Comparison of ENCODE assay signal across 20 cellular contexts in the genomic region with DNA sequence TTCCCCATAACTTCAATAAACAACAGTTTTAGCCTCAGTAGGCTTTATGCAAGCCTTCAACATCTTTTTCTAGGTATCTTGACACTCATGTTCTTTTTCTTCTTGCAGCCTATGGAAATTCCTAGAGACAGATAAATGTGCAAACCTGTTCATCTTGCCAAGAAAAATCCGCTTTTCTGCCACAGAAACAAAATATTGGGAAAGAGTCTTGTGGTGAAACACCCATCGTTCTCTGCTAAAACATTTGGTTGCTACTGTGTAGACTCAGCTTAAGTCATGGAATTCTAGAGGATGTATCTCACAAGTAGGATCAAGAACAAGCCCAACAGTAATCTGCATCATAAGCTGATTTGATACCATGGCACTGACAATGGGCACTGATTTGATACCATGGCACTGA.
DNase-seq lines count a peak whose midpoint lies in the region; ATAC-seq and TF ChIP-seq lines count a peak whose summit lies in the region.
"Had no signal": no experiment of that assay in that cellular context is flagged by ENCODE, and none has a peak within 500 bp of the region (broad histone marks: within the 10 kb centered on the region; RNA-seq: fewer than 3 reads in every experiment).

No MANE protein-coding gene starts in this region.

- no peaks in the 10 kb centered on the region for H3K27me3 ChIP-seq in osteoblast (ENCODE audit: insufficient read depth, low read length)

- TF ChIP-seq CTCF in AG10803 (conservative IDR thresholded peaks at IDR 0.05; ENCODE audit: low read length) (no peak), activated B cell treated with CpG ODN at 0.5 μM for 24 hours (IDR thresholded peaks at IDR 0.05) (no peak), fibroblast of mammary gland (conservative IDR thresholded peaks at IDR 0.05; ENCODE audit: control insufficient read depth, insufficient read depth, low read depth, low read length) (no peak), osteoblast (IDR thresholded peaks at IDR 0.05; ENCODE audit: extremely low read depth, low read depth, low read length) (no peak), GM13976 (IDR thresholded peaks at IDR 0.05; ENCODE audit: borderline replicate concordance, control extremely low read depth, extremely low read depth, insufficient read depth, missing control alignments) (no peak)

- in situ Hi-C loops in GM13976 (cut with MboI; ENCODE audit: low sequenced_read_pairs, unreplicated experiment) = no loop called here

- no peaks in the 10 kb centered on the region for H3K9me3 ChIP-seq in osteoblast (ENCODE audit: low read depth, low read length)
- H3K9me3 ChIP-seq: SK-N-SH had no signal

- H4K20me1 ChIP-seq in osteoblast (ENCODE audit: insufficient read depth, low read length) = no peaks in the 10 kb centered on the region

- no peak overlapping the region for H3K4me3 Mint-ChIP-seq in activated B cell treated with CpG ODN at 0.5 μM for 24 hours

- H2AFZ ChIP-seq in osteoblast (ENCODE audit: low read length) = no peak overlapping the region

- peak overlapping the region; percentile 98 for H3K27ac Mint-ChIP-seq in activated B cell treated with CpG ODN at 0.5 μM for 24 hours

- H3K4me2 ChIP-seq in osteoblast (ENCODE audit: insufficient read depth, low read length) = no peak overlapping the region
- H3K4me2 ChIP-seq: SK-N-SH had no signal

- H3K27me3 Mint-ChIP-seq in activated B cell treated with CpG ODN at 0.5 μM for 24 hours = no peaks in the 10 kb centered on the region

- no peaks in the 10 kb centered on the region for H3K36me3 Mint-ChIP-seq in activated B cell treated with CpG ODN at 0.5 μM for 24 hours (ENCODE audit: low read depth)

- CTCF ChIA-PET in activated B cell treated with CpG ODN at 0.5 μM for 24 hours (lab: Charles Lee) = interaction anchor here (4.1 kb wide), 1 partner anchor 9 kb away, joined by 21 read pairs; no protein-coding TSS in a partner anchor

- peak; percentile 49 for DNase-seq in AG10803 (ENCODE audit: low read depth)
- no peak for DNase-seq in activated B cell treated with CpG ODN at 0.5 μM for 24 hours
- DNase-seq in fibroblast of mammary gland (ENCODE audit: low read depth) = peak; percentile 48
- peak; percentile 39 for DNase-seq in osteoblast (ENCODE audit: insufficient read length, low spot score, missing footprints)
- DNase-seq in 8988T = no peak
- no peak for DNase-seq in GM13976 (ENCODE audit: low spot score)
- no peak for DNase-seq in NCI-H2196 (lab: John Stamatoyannopoulos, UW; ENCODE audit: unreplicated experiment)
- DNase-seq: DMS79; KBM-7; NCI-H1092; NCI-H1436 treated with DMSO at 0.1 percent for 48 hours; NCI-H2029; NCI-H345; NCI-H524; NCI-H774; NK-92 treated with Interleukin-12 subunit alpha and Interleukin-12 subunit beta, amount 100 ng/mL, for 24 hours; SIG-M5; SK-N-SH had no signal

- no peak overlapping the region for H3K4me3 ChIP-seq in AG10803 (ENCODE audit: low read length)
- H3K4me3 ChIP-seq in fibroblast of mammary gland (ENCODE audit: control insufficient read depth, low read depth, low read length) = no peak overlapping the region
- H3K4me3 ChIP-seq in osteoblast (ENCODE audit: insufficient read depth, low read length) = no peak overlapping the region

- peaks cover 3% of the 10 kb centered on the region for H3K4me1 ChIP-seq in osteoblast (ENCODE audit: insufficient read depth, low read length)

- intact Hi-C loops in activated B cell treated with CpG ODN at 0.5 μM for 24 hours (cut with micrococcal nuclease) = loop anchor here (5.0 kb wide), 1 partner anchor 245 kb away; no protein-coding TSS in a partner anchor

- no peak for ATAC-seq in activated B cell treated with CpG ODN at 0.5 μM for 24 hours (ENCODE audit: low read depth)
- ATAC-seq: HepG2, Panc1 had no signal

- POLR2A ChIA-PET in activated B cell treated with CpG ODN at 0.5 μM for 24 hours (lab: Charles Lee) = interaction anchor here (1.2 to 8.9 kb wide), 10 partner anchors 10 to 319 kb away, joined by 4 to 165 read pairs (median 33); a partner anchor contains a TSS

- no peaks in the 10 kb centered on the region for H3K36me3 ChIP-seq in osteoblast (ENCODE audit: insufficient read depth, low read length)

- H3K27ac ChIP-seq in osteoblast (ENCODE audit: low read depth, low read length) = no peak overlapping the region

- H3K9me3 Mint-ChIP-seq in activated B cell treated with CpG ODN at 0.5 μM for 24 hours = no peaks in the 10 kb centered on the region

- H3K4me1 Mint-ChIP-seq in activated B cell treated with CpG ODN at 0.5 μM for 24 hours = peaks cover 89% of the 10 kb centered on the region

- H3K79me2 ChIP-seq in osteoblast (ENCODE audit: insufficient read depth, low read length) = no peaks in the 10 kb centered on the region

Comparison
In these comparisons a context has a peak if more than half of its experiments do, and no peak if none do; other contexts are left out.
1. DNase-seq: peak in AG10803 (single experiment), fibroblast of mammary gland (single experiment) and osteoblast (single experiment); none in activated B cell treated with CpG ODN at 0.5 μM for 24 hours (single experiment), 8988T (single experiment), GM13976 (single experiment) and NCI-H2196 (single experiment).